ENCODE assay signal across 29 cellular contexts in the genomic region with DNA sequence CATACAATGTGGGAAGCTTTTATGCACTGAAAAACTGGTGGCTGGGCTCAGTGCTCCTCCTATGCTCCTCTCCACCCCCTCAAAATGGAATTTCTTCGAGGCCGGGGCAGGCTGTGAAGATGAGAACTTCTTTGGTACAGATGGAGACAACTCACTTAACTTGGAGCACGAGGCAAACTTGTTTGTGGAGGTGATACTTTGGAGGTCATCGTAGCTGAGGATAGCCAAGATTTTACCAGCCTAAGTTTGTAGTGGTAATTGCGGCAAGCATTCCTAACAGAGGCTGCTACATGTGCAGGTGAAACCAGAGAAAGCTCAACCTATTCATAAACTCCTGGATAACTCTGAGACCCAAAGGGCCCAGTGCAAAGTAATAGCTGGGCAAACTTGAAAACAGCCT.
"Had no signal": no experiment of that assay in that cellular context is flagged by ENCODE, and none has a peak within 500 bp of the region (broad histone marks: within the 10 kb centered on the region; RNA-seq: fewer than 3 reads in every experiment).

No MANE protein-coding gene starts in this region.

- H3K27ac Mint-ChIP-seq: activated CD4-positive, alpha-beta T cell treated with anti-CD3 and anti-CD28 coated beads for 36 hours; activated CD4-positive, alpha-beta T cell treated with anti-CD3 and anti-CD28 coated beads, Interleukin-2, amount 10 ng/mL, durations not matched to agents 7 days and 5 days; activated CD8-positive, alpha-beta memory T cell treated with anti-CD3 and anti-CD28 coated beads, Interleukin-2, amount 10 ng/mL, durations not matched to agents 7 days and 5 days; activated naive CD4-positive, alpha-beta T cell treated with anti-CD3 and anti-CD28 coated beads for 36 hours; activated naive CD8-positive, alpha-beta T cell treated with anti-CD3 and anti-CD28 coated beads, Interleukin-2, amount 50 U/mL, for 24 hours; activated T-helper 2 cell treated with anti-CD3 and anti-CD28 coated beads, Interferon-gamma antibody, Interleukin-2, Interleukin-4, amounts not matched to agents 10 μg/mL and 5 μg/mL and 100 μg/mL, durations not matched to agents 14 hours and 24 hours and 36 hours; T-helper 2 cell treated with Interferon-gamma antibody and Interleukin-4, amounts not matched to agents 5 μg/mL and 100 μg/mL, for 36 hours; WTC11 had no signal

- DNase-seq: activated CD4-positive, alpha-beta T cell treated with anti-CD3 and anti-CD28 coated beads for 36 hours; activated CD4-positive, alpha-beta T cell treated with anti-CD3 and anti-CD28 coated beads, Interleukin-2, amount 10 ng/mL, durations not matched to agents 7 days and 5 days; activated CD4-positive, alpha-beta T cell treated with anti-CD3 and anti-CD28 coated beads, Interleukin-2, amount 50 U/mL, for 48 hours; activated CD8-positive, alpha-beta memory T cell treated with anti-CD3 and anti-CD28 coated beads for 24 hours; activated CD8-positive, alpha-beta memory T cell treated with anti-CD3 and anti-CD28 coated beads, Interleukin-2, amount 10 ng/mL, durations not matched to agents 7 days and 5 days; activated CD8-positive, alpha-beta memory T cell treated with anti-CD3 and anti-CD28 coated beads, Interleukin-2, amount 50 U/mL, for 48 hours; activated gamma-delta T cell; activated naive CD4-positive, alpha-beta T cell treated with anti-CD3 and anti-CD28 coated beads for 36 hours; activated naive CD8-positive, alpha-beta T cell treated with anti-CD3 and anti-CD28 coated beads, Interleukin-2, amount 50 U/mL, for 24 hours; activated T-cell treated with anti-CD3 and anti-CD28 coated beads, Interleukin-2, amount 50 U/mL, for 1 hour; anterior cingulate cortex; caudate nucleus; cerebellar nuclear complex; Karpas-422; KBM-7; NCI-H1105; NCI-H1436; NCI-H1694; NCI-H1930; NCI-H345; NCI-H524 treated with DMSO at 0.1 percent for 48 hours; SW 1271 had no signal

- H3K4me3 Mint-ChIP-seq: activated CD4-positive, alpha-beta T cell treated with anti-CD3 and anti-CD28 coated beads for 36 hours; activated CD4-positive, alpha-beta T cell treated with anti-CD3 and anti-CD28 coated beads, Interleukin-2, amount 10 ng/mL, durations not matched to agents 7 days and 5 days; activated CD8-positive, alpha-beta memory T cell treated with anti-CD3 and anti-CD28 coated beads, Interleukin-2, amount 10 ng/mL, durations not matched to agents 7 days and 5 days; activated naive CD4-positive, alpha-beta T cell treated with anti-CD3 and anti-CD28 coated beads for 36 hours; activated naive CD8-positive, alpha-beta T cell; activated naive CD8-positive, alpha-beta T cell treated with anti-CD3 and anti-CD28 coated beads, Interleukin-2, amount 50 U/mL, for 24 hours; brain; T-helper 2 cell treated with Interferon-gamma antibody and Interleukin-4, amounts not matched to agents 5 μg/mL and 100 μg/mL, for 36 hours; WTC11 had no signal

- H3K9me3 Mint-ChIP-seq: activated CD4-positive, alpha-beta T cell treated with anti-CD3 and anti-CD28 coated beads, Interleukin-2, amount 10 ng/mL, durations not matched to agents 7 days and 5 days; activated naive CD4-positive, alpha-beta T cell treated with anti-CD3 and anti-CD28 coated beads for 36 hours; activated naive CD8-positive, alpha-beta T cell treated with anti-CD3 and anti-CD28 coated beads, Interleukin-2, amount 50 U/mL, for 24 hours; activated T-helper 2 cell treated with anti-CD3 and anti-CD28 coated beads, Interferon-gamma antibody, Interleukin-2, Interleukin-4, amounts not matched to agents 10 μg/mL and 5 μg/mL and 100 μg/mL, durations not matched to agents 14 hours and 24 hours and 36 hours; brain; T-helper 2 cell treated with Interferon-gamma antibody and Interleukin-4, amounts not matched to agents 5 μg/mL and 100 μg/mL, for 36 hours; WTC11 had no signal

- H3K27me3 Mint-ChIP-seq: activated CD4-positive, alpha-beta T cell treated with anti-CD3 and anti-CD28 coated beads for 36 hours; activated CD4-positive, alpha-beta T cell treated with anti-CD3 and anti-CD28 coated beads, Interleukin-2, amount 10 ng/mL, durations not matched to agents 7 days and 5 days; activated CD8-positive, alpha-beta memory T cell treated with anti-CD3 and anti-CD28 coated beads, Interleukin-2, amount 10 ng/mL, durations not matched to agents 7 days and 5 days; activated naive CD8-positive, alpha-beta T cell; activated naive CD8-positive, alpha-beta T cell treated with anti-CD3 and anti-CD28 coated beads, Interleukin-2, amount 50 U/mL, for 24 hours; brain had no signal

- H3K4me1 Mint-ChIP-seq: activated CD4-positive, alpha-beta T cell treated with anti-CD3 and anti-CD28 coated beads, Interleukin-2, amount 10 ng/mL, durations not matched to agents 7 days and 5 days; activated CD8-positive, alpha-beta memory T cell treated with anti-CD3 and anti-CD28 coated beads, Interleukin-2, amount 10 ng/mL, durations not matched to agents 7 days and 5 days; activated naive CD8-positive, alpha-beta T cell treated with anti-CD3 and anti-CD28 coated beads, Interleukin-2, amount 50 U/mL, for 24 hours; brain; WTC11 had no signal

- ATAC-seq: activated CD4-positive, alpha-beta T cell treated with anti-CD3 and anti-CD28 coated beads for 36 hours; activated CD4-positive, CD25-positive, alpha-beta regulatory T cell treated with anti-CD3 and anti-CD28 coated beads, Interleukin-2, amount 50 U/mL, for 24 hours; activated CD8-positive, alpha-beta memory T cell treated with anti-CD3 and anti-CD28 coated beads, Interleukin-2, amount 10 ng/mL, durations not matched to agents 7 days and 5 days; activated naive CD8-positive, alpha-beta T cell treated with anti-CD3 and anti-CD28 coated beads, Interleukin-2, amount 50 U/mL, for 24 hours; Panc1; WTC11 had no signal
